Comparison of ENCODE assay signal across 10 cellular contexts in the genomic region with DNA sequence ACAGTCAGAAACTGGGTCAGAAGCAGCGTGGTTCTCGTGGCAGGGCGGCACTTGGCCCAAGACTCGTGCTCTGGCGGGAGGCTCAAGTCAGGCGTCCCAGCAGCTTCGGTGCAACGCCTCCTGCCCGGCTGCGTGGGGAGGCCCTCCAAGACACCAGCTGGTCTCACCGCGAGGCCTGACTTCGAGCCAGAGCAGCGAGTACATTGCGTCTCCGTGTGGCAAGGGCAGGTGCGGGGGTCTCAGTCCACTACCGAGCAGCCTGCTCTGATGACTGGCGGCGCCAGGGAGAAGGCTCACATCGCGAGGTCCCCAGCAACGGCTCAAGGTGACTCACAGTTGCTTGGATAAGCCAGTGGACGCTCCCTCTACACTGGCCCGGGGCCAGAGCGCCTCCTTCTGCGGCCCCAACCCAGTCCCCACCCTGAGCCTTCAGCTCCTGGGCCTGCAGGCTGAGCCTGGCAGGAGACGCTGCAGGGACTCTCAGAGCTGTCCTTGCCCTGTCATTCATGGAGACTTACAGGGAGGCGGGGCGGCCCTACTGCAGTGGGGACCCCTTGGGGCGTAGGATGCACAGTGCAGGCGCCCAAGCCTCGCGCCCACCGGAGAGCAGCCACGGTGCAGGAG. TPM values are rescaled to one million over a fixed set of nuclear protein-coding genes. Genes with fewer than 3 reads are reported as not detected.
DNase-seq lines count a peak whose midpoint lies in the region; ATAC-seq and TF ChIP-seq lines count a peak whose summit lies in the region.
"Had no signal": no experiment of that assay in that cellular context is flagged by ENCODE, and none has a peak within 500 bp of the region (broad histone marks: within the 10 kb centered on the region; RNA-seq: fewer than 3 reads in every experiment).

No MANE protein-coding gene starts in this region.

- H3K9me3 ChIP-seq in mammary epithelial cell (replicated peaks; ENCODE audit: insufficient read depth, low read length), result no peaks in the 10 kb centered on the region
- H3K9me3 ChIP-seq in left lung, result no peaks in the 10 kb centered on the region
- H3K9me3 ChIP-seq in vagina, result no peaks in the 10 kb centered on the region

- peaks cover 7% of the 10 kb centered on the region for H3K36me3 ChIP-seq in mammary epithelial cell (ENCODE audit: insufficient read depth, low read length)
- peaks cover 0 to 78% of the 10 kb centered on the region in 2 donors for H3K36me3 ChIP-seq in left lung
- peaks cover 0 to 19% of the 10 kb centered on the region in 2 donors for H3K36me3 ChIP-seq in vagina

- H3K4me3 ChIP-seq in mammary epithelial cell (replicated peaks in 1 of 3; ENCODE audit: insufficient read depth in 1 of 3, low read depth in 2 of 3, low read length in 3 of 3), result no peak overlapping the region
- H3K4me3 ChIP-seq in left lung, result no peak overlapping the region
- H3K4me3 ChIP-seq in vagina, result no peak overlapping the region

- no peak overlapping the region for H3K9ac ChIP-seq in mammary epithelial cell (ENCODE audit: insufficient read depth, low read length)

- no peak overlapping the region for H3K27ac ChIP-seq in mammary epithelial cell (ENCODE audit: insufficient read depth, low read depth, low read length)
- no peak overlapping the region for H3K27ac ChIP-seq in left lung
- H3K27ac ChIP-seq in vagina, result peak overlapping the region; percentile 34
- H3K27ac ChIP-seq: epithelial cell of prostate had no signal

- H3K4me3 Mint-ChIP-seq in MCF 10A (ENCODE audit: unreplicated experiment), result peak overlapping the region; percentile 79
- H3K4me3 Mint-ChIP-seq: natural killer cell treated with Interleukin-12 subunit alpha and Interleukin-12 subunit beta and Interleukin-15 and Interleukin-18, amount 100 ng/mL, for 72 hours had no signal

- in situ Hi-C loops in mammary epithelial cell (cut with MboI; ENCODE audit: low sequenced_read_pairs in 2 of 2), result no loop called here

- CTCF ChIA-PET in MCF 10A (lab: Yijun Ruan, JAX) (interaction anchor here (0.6 to 1.7 kb wide), 3 partner anchors 14 to 123 kb away, joined by 3 to 4 read pairs (median 4); no protein-coding TSS in a partner anchor), mammary epithelial cell (lab: Charles Lee; ENCODE audit: low non-redundant PET) (no interaction called here)

- TF ChIP-seq POLR2A in vagina (IDR thresholded peaks at IDR 0.05), result no peak

- TSS peak; percentile 31 for BruUV-seq in MCF 10A (replicated peaks; lab: Mats Ljungman, UMichigan)
- BruUV-seq in mammary epithelial cell (replicated peaks; lab: Mats Ljungman, UMichigan), result no TSS peak

- no peaks in the 10 kb centered on the region for H3K79me2 ChIP-seq in mammary epithelial cell (ENCODE audit: insufficient read depth, low read length)

- no peaks in the 10 kb centered on the region for H3K9me3 Mint-ChIP-seq in MCF 10A (ENCODE audit: unreplicated experiment)
- H3K9me3 Mint-ChIP-seq: natural killer cell treated with Interleukin-12 subunit alpha and Interleukin-12 subunit beta and Interleukin-15 and Interleukin-18, amount 100 ng/mL, for 72 hours had no signal

- DNase-seq in MCF 10A (ENCODE audit: unreplicated experiment) (no peak), mammary epithelial cell (no peak), cerebellar cortex (ENCODE audit: low spot score) (peak; percentile 84), left lung (peak in 1 of 2 donors; percentile 79), vagina (ENCODE audit: extremely low spot score in 2 of 2) (no peak), NCI-H524 treated with DMSO at 0.1 percent for 48 hours (lab: John Stamatoyannopoulos, UW) (no peak), HCEC 1CT (no peak)

- no peak overlapping the region for H3K4me2 ChIP-seq in mammary epithelial cell (ENCODE audit: insufficient read depth, low read depth, low read length)

- intact Hi-C loops in MCF 10A (cut with micrococcal nuclease), result no loop called here
- intact Hi-C loops in mammary epithelial cell (cut with micrococcal nuclease), result no loop called here
- intact Hi-C loops in left lung (cut with DNase I), result no loop called here
- intact Hi-C loops in vagina (cut with DNase I), result no loop called here

- no peak for TF ChIP-seq CTCF in MCF 10A (IDR thresholded peaks at IDR 0.05; ENCODE audit: unreplicated experiment)
- TF ChIP-seq CTCF in mammary epithelial cell (conservative IDR thresholded peaks at IDR 0.05 in 1 of 2, IDR thresholded peaks at IDR 0.05 in 1 of 2; ENCODE audit: extremely low read depth in 1 of 2, insufficient read depth in 1 of 2, low read depth in 1 of 2, low read length in 2 of 2), result no peak
- TF ChIP-seq CTCF in left lung (IDR thresholded peaks at IDR 0.05), result no peak
- no peak for TF ChIP-seq CTCF in vagina (IDR thresholded peaks at IDR 0.05)

- H3K27ac Mint-ChIP-seq in MCF 10A (ENCODE audit: low read depth, unreplicated experiment), result no peak overlapping the region
- H3K27ac Mint-ChIP-seq: natural killer cell treated with Interleukin-12 subunit alpha and Interleukin-12 subunit beta and Interleukin-15 and Interleukin-18, amount 100 ng/mL, for 72 hours had no signal

- ATAC-seq in left lung (peak; percentile 16), HG03565 (IDR thresholded peaks at IDR 0.05; ENCODE audit: unreplicated experiment) (no peak)

- H3K36me3 Mint-ChIP-seq in MCF 10A (ENCODE audit: insufficient read depth, unreplicated experiment), result peaks cover 71% of the 10 kb centered on the region

- H3K4me1 ChIP-seq in mammary epithelial cell (ENCODE audit: insufficient read depth, low read length) (peaks cover 5% of the 10 kb centered on the region), left lung (peaks cover 5 to 7% of the 10 kb centered on the region in 2 donors), vagina (peaks cover 30% of the 10 kb centered on the region)

- POLR2A ChIA-PET in MCF 10A (lab: Yijun Ruan, JAX), result interaction anchor here (0.8 to 2.4 kb wide), 6 partner anchors 64 to 347 kb away, joined by 3 to 18 read pairs (median 6); a partner anchor contains a TSS

- 83% methylated on average over 4 of the region's 36 CpGs for WGBS in mammary epithelial cell (ENCODE audit: low coverage, missing lambda C conversion rate)

- H2AFZ ChIP-seq in mammary epithelial cell (ENCODE audit: low read depth, low read length), result no peak overlapping the region

- H4K20me1 ChIP-seq in mammary epithelial cell (ENCODE audit: insufficient read depth, low read length), result no peaks in the 10 kb centered on the region

- H3K4me1 Mint-ChIP-seq in MCF 10A (ENCODE audit: insufficient read depth, unreplicated experiment), result no peaks in the 10 kb centered on the region

- H3K27me3 Mint-ChIP-seq in MCF 10A (ENCODE audit: insufficient read depth, unreplicated experiment), result no peaks in the 10 kb centered on the region
- H3K27me3 Mint-ChIP-seq: natural killer cell treated with Interleukin-12 subunit alpha and Interleukin-12 subunit beta and Interleukin-15 and Interleukin-18, amount 100 ng/mL, for 72 hours had no signal

- dilution Hi-C loops in mammary epithelial cell (cut with HindIII; ENCODE audit: low sequenced_read_pairs), result no loop called here

- H3K27me3 ChIP-seq in mammary epithelial cell (ENCODE audit: insufficient read depth, low read length), result no peaks in the 10 kb centered on the region
- H3K27me3 ChIP-seq in left lung, result no peaks in the 10 kb centered on the region
- no peaks in the 10 kb centered on the region for H3K27me3 ChIP-seq in vagina

RNA-seq across cellular contexts. Expression of a gene that starts 41.9 kb away (rescaled TPM):
- total RNA-seq in MCF 10A (2022), result 25.4 and 31.5 TPM in 2 replicates
- total RNA-seq in mammary epithelial cell, result 10 to 100 TPM; 24.3 to 34.5 TPM
- 31.9 TPM for polyA plus RNA-seq in mammary epithelial cell
- polyA minus RNA-seq in mammary epithelial cell, result 39.9 TPM
- 10 to 100 TPM; 16.3 to 19.6 TPM for total RNA-seq in left lung
- 31.4 TPM for total RNA-seq in vagina

RNA-seq across cellular contexts. Expression of a gene that starts 42.5 kb away (rescaled TPM):
- 35.6 and 37.6 TPM in 2 replicates for total RNA-seq in MCF 10A (2022)
- total RNA-seq in mammary epithelial cell, result 10 to 100 TPM; 27.8 to 34.0 TPM
- 52.4 TPM for polyA plus RNA-seq in mammary epithelial cell
- 64.4 TPM for polyA minus RNA-seq in mammary epithelial cell
- 10 to 100 TPM; 19.9 to 28.3 TPM for total RNA-seq in left lung
- total RNA-seq in vagina, result 29.7 TPM
